In the genomic region with DNA sequence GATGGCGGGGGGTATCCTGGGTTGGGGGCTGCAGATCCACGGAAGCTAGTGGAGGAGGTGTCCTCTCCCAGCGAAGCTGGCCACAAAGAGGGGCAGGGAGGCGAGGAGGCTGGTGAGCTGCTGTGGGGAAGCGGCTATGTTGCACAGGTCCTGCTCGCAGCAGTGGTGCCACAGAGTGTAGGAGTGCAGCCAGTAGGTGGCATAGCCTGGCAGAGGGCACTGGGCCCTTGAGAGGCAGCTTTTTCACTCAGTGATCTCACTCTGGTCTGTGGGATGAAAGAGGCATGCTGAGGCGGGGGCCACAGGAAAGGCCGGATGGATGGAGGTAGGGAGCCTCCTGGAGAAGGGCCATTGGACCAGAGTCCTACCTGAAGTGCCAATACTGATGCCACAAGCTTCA, we compare ENCODE assay signal across 1 cellular context.
TF ChIP-seq lines count a peak whose summit lies in the region.

No MANE protein-coding gene starts in this region.

TF ChIP-seq in GM12878, 131 proteins besides CTCF, POLR2A, EP300 and RAD21:
- TF ChIP-seq, protein P1, sequence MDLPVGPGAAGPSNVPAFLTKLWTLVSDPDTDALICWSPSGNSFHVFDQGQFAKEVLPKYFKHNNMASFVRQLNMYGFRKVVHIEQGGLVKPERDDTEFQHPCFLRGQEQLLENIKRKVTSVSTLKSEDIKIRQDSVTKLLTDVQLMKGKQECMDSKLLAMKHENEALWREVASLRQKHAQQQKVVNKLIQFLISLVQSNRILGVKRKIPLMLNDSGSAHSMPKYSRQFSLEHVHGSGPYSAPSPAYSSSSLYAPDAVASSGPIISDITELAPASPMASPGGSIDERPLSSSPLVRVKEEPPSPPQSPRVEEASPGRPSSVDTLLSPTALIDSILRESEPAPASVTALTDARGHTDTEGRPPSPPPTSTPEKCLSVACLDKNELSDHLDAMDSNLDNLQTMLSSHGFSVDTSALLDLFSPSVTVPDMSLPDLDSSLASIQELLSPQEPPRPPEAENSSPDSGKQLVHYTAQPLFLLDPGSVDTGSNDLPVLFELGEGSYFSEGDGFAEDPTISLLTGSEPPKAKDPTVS (IDR thresholded peaks at IDR 0.05; ENCODE audit: low read depth, low read length) = no peak
- TF ChIP-seq SREBF2 (IDR thresholded peaks at IDR 0.05; ENCODE audit: low read length) (no peak), NR2F1 (conservative IDR thresholded peaks at IDR 0.05) (no peak), ETV6 (conservative IDR thresholded peaks at IDR 0.05 in 1 of 2, IDR thresholded peaks at IDR 0.05 in 1 of 2; ENCODE audit: borderline replicate concordance in 1 of 2, low read depth in 1 of 2) (no peak), ZSCAN29 (IDR thresholded peaks at IDR 0.05) (no peak), RFX5 (IDR thresholded peaks at IDR 0.05; ENCODE audit: low read depth, low read length) (no peak), NR2C1 (IDR thresholded peaks at IDR 0.05) (no peak), BCL11A (IDR thresholded peaks at IDR 0.05; ENCODE audit: low read depth, low read length) (no peak), CBX3 (IDR thresholded peaks at IDR 0.05; ENCODE audit: borderline replicate concordance, low read depth) (no peak), TAF1 (IDR thresholded peaks at IDR 0.05; ENCODE audit: borderline replicate concordance, low read depth, low read length) (no peak)
- TF ChIP-seq, protein P2, sequence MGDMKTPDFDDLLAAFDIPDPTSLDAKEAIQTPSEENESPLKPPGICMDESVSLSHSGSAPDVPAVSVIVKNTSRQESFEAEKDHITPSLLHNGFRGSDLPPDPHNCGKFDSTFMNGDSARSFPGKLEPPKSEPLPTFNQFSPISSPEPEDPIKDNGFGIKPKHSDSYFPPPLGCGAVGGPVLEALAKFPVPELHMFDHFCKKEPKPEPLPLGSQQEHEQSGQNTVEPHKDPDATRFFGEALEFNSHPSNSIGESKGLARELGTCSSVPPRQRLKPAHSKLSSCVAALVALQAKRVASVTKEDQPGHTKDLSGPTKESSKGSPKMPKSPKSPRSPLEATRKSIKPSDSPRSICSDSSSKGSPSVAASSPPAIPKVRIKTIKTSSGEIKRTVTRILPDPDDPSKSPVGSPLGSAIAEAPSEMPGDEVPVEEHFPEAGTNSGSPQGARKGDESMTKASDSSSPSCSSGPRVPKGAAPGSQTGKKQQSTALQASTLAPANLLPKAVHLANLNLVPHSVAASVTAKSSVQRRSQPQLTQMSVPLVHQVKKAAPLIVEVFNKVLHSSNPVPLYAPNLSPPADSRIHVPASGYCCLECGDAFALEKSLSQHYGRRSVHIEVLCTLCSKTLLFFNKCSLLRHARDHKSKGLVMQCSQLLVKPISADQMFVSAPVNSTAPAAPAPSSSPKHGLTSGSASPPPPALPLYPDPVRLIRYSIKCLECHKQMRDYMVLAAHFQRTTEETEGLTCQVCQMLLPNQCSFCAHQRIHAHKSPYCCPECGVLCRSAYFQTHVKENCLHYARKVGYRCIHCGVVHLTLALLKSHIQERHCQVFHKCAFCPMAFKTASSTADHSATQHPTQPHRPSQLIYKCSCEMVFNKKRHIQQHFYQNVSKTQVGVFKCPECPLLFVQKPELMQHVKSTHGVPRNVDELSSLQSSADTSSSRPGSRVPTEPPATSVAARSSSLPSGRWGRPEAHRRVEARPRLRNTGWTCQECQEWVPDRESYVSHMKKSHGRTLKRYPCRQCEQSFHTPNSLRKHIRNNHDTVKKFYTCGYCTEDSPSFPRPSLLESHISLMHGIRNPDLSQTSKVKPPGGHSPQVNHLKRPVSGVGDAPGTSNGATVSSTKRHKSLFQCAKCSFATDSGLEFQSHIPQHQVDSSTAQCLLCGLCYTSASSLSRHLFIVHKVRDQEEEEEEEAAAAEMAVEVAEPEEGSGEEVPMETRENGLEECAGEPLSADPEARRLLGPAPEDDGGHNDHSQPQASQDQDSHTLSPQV (IDR thresholded peaks at IDR 0.05) = no peak
- TF ChIP-seq, protein P3, sequence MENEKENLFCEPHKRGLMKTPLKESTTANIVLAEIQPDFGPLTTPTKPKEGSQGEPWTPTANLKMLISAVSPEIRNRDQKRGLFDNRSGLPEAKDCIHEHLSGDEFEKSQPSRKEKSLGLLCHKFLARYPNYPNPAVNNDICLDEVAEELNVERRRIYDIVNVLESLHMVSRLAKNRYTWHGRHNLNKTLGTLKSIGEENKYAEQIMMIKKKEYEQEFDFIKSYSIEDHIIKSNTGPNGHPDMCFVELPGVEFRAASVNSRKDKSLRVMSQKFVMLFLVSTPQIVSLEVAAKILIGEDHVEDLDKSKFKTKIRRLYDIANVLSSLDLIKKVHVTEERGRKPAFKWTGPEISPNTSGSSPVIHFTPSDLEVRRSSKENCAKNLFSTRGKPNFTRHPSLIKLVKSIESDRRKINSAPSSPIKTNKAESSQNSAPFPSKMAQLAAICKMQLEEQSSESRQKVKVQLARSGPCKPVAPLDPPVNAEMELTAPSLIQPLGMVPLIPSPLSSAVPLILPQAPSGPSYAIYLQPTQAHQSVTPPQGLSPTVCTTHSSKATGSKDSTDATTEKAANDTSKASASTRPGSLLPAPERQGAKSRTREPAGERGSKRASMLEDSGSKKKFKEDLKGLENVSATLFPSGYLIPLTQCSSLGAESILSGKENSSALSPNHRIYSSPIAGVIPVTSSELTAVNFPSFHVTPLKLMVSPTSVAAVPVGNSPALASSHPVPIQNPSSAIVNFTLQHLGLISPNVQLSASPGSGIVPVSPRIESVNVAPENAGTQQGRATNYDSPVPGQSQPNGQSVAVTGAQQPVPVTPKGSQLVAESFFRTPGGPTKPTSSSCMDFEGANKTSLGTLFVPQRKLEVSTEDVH (IDR thresholded peaks at IDR 0.05; ENCODE audit: low read depth, partially characterized antibody) = no peak
- TF ChIP-seq, protein P4, sequence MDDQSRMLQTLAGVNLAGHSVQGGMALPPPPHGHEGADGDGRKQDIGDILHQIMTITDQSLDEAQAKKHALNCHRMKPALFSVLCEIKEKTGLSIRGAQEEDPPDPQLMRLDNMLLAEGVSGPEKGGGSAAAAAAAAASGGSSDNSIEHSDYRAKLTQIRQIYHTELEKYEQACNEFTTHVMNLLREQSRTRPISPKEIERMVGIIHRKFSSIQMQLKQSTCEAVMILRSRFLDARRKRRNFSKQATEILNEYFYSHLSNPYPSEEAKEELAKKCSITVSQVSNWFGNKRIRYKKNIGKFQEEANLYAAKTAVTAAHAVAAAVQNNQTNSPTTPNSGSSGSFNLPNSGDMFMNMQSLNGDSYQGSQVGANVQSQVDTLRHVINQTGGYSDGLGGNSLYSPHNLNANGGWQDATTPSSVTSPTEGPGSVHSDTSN (IDR thresholded peaks at IDR 0.05; ENCODE audit: insufficient replicate concordance, low read depth, low read length) = no peak
